ENCODE assay signal across 1 cellular context in the genomic region with DNA sequence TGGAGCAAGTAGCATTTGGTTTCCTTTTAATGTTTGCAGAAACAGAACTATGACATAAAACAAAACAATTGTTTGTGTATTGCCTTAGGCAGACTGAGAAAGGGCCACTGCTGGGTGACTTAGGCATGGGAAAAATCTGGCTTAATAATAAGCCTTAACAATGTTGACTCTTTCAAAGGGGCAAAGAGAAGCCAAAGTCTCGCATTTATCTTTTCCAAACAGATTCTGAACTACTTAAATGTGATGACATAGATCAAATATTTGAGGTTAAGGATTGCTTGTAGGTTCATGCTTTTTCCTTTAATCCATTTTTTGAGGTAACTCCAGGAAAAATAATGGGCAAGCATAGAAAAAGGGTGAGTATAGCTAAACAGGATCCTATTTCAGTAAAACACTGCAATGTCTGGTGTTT.
TF ChIP-seq lines count a peak whose summit lies in the region.

No MANE protein-coding gene starts in this region.

TF ChIP-seq in endothelial cell of umbilical vein, 7 proteins besides CTCF, POLR2A, EP300 and RAD21:
- TF ChIP-seq GATA2 (IDR thresholded peaks at IDR 0.05; ENCODE audit: insufficient read depth, insufficient read length, low read depth, low read length) (no peak), FOS (IDR thresholded peaks at IDR 0.05; ENCODE audit: borderline replicate concordance, insufficient read depth, low read length) (no peak), MYC (IDR thresholded peaks at IDR 0.05; ENCODE audit: low read depth, low read length) (no peak), POLR2AphosphoS5 (IDR thresholded peaks at IDR 0.05; ENCODE audit: insufficient read depth, low read depth, low read length) (no peak), JUN (IDR thresholded peaks at IDR 0.05; ENCODE audit: borderline replicate concordance, insufficient read depth, insufficient read length, low read depth) (no peak), EZH2 (IDR thresholded peaks at IDR 0.05; ENCODE audit: borderline replicate concordance, low read depth, low read length, severe bottlenecking) (no peak)
- TF ChIP-seq, protein P1, sequence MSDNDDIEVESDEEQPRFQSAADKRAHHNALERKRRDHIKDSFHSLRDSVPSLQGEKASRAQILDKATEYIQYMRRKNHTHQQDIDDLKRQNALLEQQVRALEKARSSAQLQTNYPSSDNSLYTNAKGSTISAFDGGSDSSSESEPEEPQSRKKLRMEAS (IDR thresholded peaks at IDR 0.05; ENCODE audit: insufficient read depth, insufficient read length) = no peak
